17 cellular contexts compared by ENCODE assay signal in the genomic region with DNA sequence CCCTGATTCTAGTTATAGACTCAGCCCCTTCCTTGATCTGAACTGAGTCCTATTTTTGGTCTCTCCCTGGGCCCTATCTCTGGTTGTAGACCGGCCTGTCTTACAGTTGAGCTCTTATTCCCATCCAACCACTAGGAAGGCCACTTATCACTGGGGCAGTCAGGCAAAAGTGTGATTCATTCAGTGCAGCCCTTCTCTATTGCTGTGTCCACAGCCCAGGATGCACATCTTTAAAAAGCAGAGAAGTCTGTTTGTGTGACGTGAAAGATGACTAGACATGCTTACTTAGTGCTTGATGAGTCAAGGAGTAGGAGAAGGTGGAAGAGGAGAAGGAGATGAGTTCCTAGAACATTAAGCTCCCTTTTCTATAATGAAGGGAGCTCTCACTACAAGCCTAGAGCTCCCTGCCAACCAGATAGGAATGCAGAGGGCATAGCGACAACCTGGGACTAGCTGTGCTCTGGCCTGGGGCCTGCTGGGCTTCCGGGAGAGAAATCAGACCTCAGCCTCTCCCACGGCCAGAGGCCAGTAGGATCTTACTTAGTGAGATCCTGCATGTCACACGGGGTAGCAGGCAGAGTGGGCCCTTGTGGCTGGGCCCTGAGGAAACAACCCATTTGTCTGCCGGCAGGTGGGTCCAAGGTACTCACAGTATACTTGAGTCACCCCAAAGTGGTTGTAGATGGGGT. TPM values are rescaled to one million over a fixed set of nuclear protein-coding genes. Genes with fewer than 3 reads are reported as not detected.
DNase-seq lines count a peak whose midpoint lies in the region; ATAC-seq and TF ChIP-seq lines count a peak whose summit lies in the region.
"Had no signal": no experiment of that assay in that cellular context is flagged by ENCODE, and none has a peak within 500 bp of the region (broad histone marks: within the 10 kb centered on the region; RNA-seq: fewer than 3 reads in every experiment).

No MANE protein-coding gene starts in this region.

- no peak overlapping the region for H3K4me3 Mint-ChIP-seq in activated naive CD8-positive, alpha-beta T cell treated with anti-CD3 and anti-CD28 coated beads, Interleukin-2, amount 50 U/mL, for 24 hours
- H3K4me3 Mint-ChIP-seq in activated naive CD8-positive, alpha-beta T cell treated with anti-CD3 and anti-CD28 coated beads for 36 hours, result no peak overlapping the region
- H3K4me3 Mint-ChIP-seq: activated T-helper 17 cell treated with anti-CD3 and anti-CD28 coated beads, Interleukin-2, amount 50 U/mL, for 72 hours had no signal

- H3K27ac Mint-ChIP-seq in activated naive CD8-positive, alpha-beta T cell treated with anti-CD3 and anti-CD28 coated beads, Interleukin-2, amount 50 U/mL, for 24 hours, result no peak overlapping the region
- H3K27ac Mint-ChIP-seq in activated naive CD8-positive, alpha-beta T cell treated with anti-CD3 and anti-CD28 coated beads for 36 hours, result no peak overlapping the region
- H3K27ac Mint-ChIP-seq: activated T-helper 17 cell treated with anti-CD3 and anti-CD28 coated beads, Interleukin-2, amount 50 U/mL, for 72 hours had no signal

- H3K36me3 ChIP-seq in heart right ventricle, result no peaks in the 10 kb centered on the region
- H3K36me3 ChIP-seq in A673 (ENCODE audit: insufficient read depth, low read length, poor library complexity, severe bottlenecking), result no peaks in the 10 kb centered on the region

- H3K27me3 Mint-ChIP-seq in activated naive CD8-positive, alpha-beta T cell treated with anti-CD3 and anti-CD28 coated beads, Interleukin-2, amount 50 U/mL, for 24 hours, result peaks cover 8% of the 10 kb centered on the region
- peaks cover 17% of the 10 kb centered on the region for H3K27me3 Mint-ChIP-seq in activated naive CD8-positive, alpha-beta T cell treated with anti-CD3 and anti-CD28 coated beads for 36 hours

- intact Hi-C loops in heart right ventricle (cut with DNase I), result loop anchor here in 1 of 10 donors (10.0 kb wide), 1 partner anchor 177 kb away; no protein-coding TSS in a partner anchor
- intact Hi-C loops in A673 (cut with micrococcal nuclease; ENCODE audit: unreplicated experiment), result no loop called here

- POLR2A ChIA-PET in A673 (lab: Charles Lee; ENCODE audit: low non-redundant PET), result no interaction called here

- H3K27me3 ChIP-seq in heart right ventricle (no peaks in the 10 kb centered on the region), A673 (replicated peaks; ENCODE audit: insufficient read depth, low read depth, low read length, poor library complexity) (no peaks in the 10 kb centered on the region)
- H3K27me3 ChIP-seq: testis had no signal

- DNase-seq in activated naive CD8-positive, alpha-beta T cell treated with anti-CD3 and anti-CD28 coated beads, Interleukin-2, amount 50 U/mL, for 24 hours, result no peak
- DNase-seq in activated naive CD8-positive, alpha-beta T cell treated with anti-CD3 and anti-CD28 coated beads for 36 hours, result no peak
- DNase-seq in astrocyte of the cerebellum (ENCODE audit: low read depth) (peak; percentile 9), heart right ventricle (no peak), stromal cell of bone marrow (ENCODE audit: low read depth) (peak; percentile 32), A673 (ENCODE audit: low spot score) (no peak), amniotic stem cell (lab: John Stamatoyannopoulos, UW) (no peak)
- DNase-seq in activated CD4-positive, alpha-beta T cell treated with anti-CD3 and anti-CD28 coated beads for 4 hours, result no peak
- DNase-seq: activated CD4-positive, alpha-beta T cell treated with anti-CD3 and anti-CD28 coated beads, Interleukin-2, amount 50 U/mL, for 48 hours; caudate nucleus; NCI-H524; nucleus accumbens; T-helper 9 cell; testis had no signal

- TF ChIP-seq CTCF in astrocyte of the cerebellum (IDR thresholded peaks at IDR 0.05; ENCODE audit: low read depth, low read length, missing control alignments), result no peak
- no peak for TF ChIP-seq CTCF in heart right ventricle (IDR thresholded peaks at IDR 0.05)
- TF ChIP-seq CTCF in A673 (conservative IDR thresholded peaks at IDR 0.05; ENCODE audit: low read depth, low read length), result no peak

- CTCF ChIA-PET in A673 (lab: Charles Lee), result interaction anchor here (0.5 kb wide), 1 partner anchor 54 kb away, joined by 5 read pairs; no protein-coding TSS in a partner anchor

- H3K27ac ChIP-seq in heart right ventricle, result peak overlapping the region; percentile 45 to 76 (median 59)
- H3K27ac ChIP-seq in A673 (ENCODE audit: low read depth, low read length, poor library complexity, severe bottlenecking), result no peak overlapping the region
- H3K27ac ChIP-seq: RWPE1, testis had no signal

- H3K4me1 Mint-ChIP-seq in activated naive CD8-positive, alpha-beta T cell treated with anti-CD3 and anti-CD28 coated beads, Interleukin-2, amount 50 U/mL, for 24 hours, result no peaks in the 10 kb centered on the region
- no peaks in the 10 kb centered on the region for H3K4me1 Mint-ChIP-seq in activated naive CD8-positive, alpha-beta T cell treated with anti-CD3 and anti-CD28 coated beads for 36 hours
- H3K4me1 Mint-ChIP-seq: activated T-helper 17 cell treated with anti-CD3 and anti-CD28 coated beads, Interleukin-2, amount 50 U/mL, for 72 hours had no signal

- peak; percentile 22 for ATAC-seq in activated naive CD8-positive, alpha-beta T cell treated with anti-CD3 and anti-CD28 coated beads, Interleukin-2, amount 50 U/mL, for 24 hours
- peak in 7 of 8 donors; percentile 28 to 93 (median 82) for ATAC-seq in heart right ventricle
- ATAC-seq: activated T-helper 17 cell treated with anti-CD3 and anti-CD28 coated beads, Interleukin-2, amount 50 U/mL, for 72 hours had no signal

- H3K4me3 ChIP-seq in astrocyte of the cerebellum (ENCODE audit: low read depth, low read length) (no peak overlapping the region), heart right ventricle (no peak overlapping the region), A673 (ENCODE audit: low read depth, low read length, poor library complexity, severe bottlenecking) (no peak overlapping the region)
- H3K4me3 ChIP-seq: lung, testis had no signal

- no peaks in the 10 kb centered on the region for H3K9me3 Mint-ChIP-seq in activated naive CD8-positive, alpha-beta T cell treated with anti-CD3 and anti-CD28 coated beads, Interleukin-2, amount 50 U/mL, for 24 hours
- H3K9me3 Mint-ChIP-seq in activated naive CD8-positive, alpha-beta T cell treated with anti-CD3 and anti-CD28 coated beads for 36 hours, result no peaks in the 10 kb centered on the region
- H3K9me3 Mint-ChIP-seq: activated T-helper 17 cell treated with anti-CD3 and anti-CD28 coated beads, Interleukin-2, amount 50 U/mL, for 72 hours had no signal

- H3K36me3 Mint-ChIP-seq in activated naive CD8-positive, alpha-beta T cell treated with anti-CD3 and anti-CD28 coated beads, Interleukin-2, amount 50 U/mL, for 24 hours (ENCODE audit: low read depth), result no peaks in the 10 kb centered on the region
- H3K36me3 Mint-ChIP-seq in activated naive CD8-positive, alpha-beta T cell treated with anti-CD3 and anti-CD28 coated beads for 36 hours, result no peaks in the 10 kb centered on the region

- 51 to 66% methylated on average over 7 of the region's 7 CpGs for WGBS in heart right ventricle, 2 donors

- BruUV-seq in A673 (replicated peaks; lab: Mats Ljungman, UMichigan), result no TSS peak

- no peaks in the 10 kb centered on the region for H3K9me3 ChIP-seq in heart right ventricle
- no peaks in the 10 kb centered on the region for H3K9me3 ChIP-seq in A673 (ENCODE audit: low read depth, low read length, poor library complexity, severe bottlenecking)
- H3K9me3 ChIP-seq: testis had no signal

- in situ Hi-C loops in astrocyte of the cerebellum (cut with HindIII; ENCODE audit: low sequenced_read_pairs), result no loop called here

- H3K4me1 ChIP-seq in heart right ventricle, result peaks cover 0 to 18% (median 0%) of the 10 kb centered on the region in 9 donors
- no peaks in the 10 kb centered on the region for H3K4me1 ChIP-seq in A673 (ENCODE audit: insufficient read depth, low read length, poor library complexity, severe bottlenecking)

RNA-seq across cellular contexts. Expression of gene INSYN1, which starts 25.7 kb away (rescaled TPM):
- total RNA-seq in activated naive CD8-positive, alpha-beta T cell treated with anti-CD3 and anti-CD28 coated beads for 36 hours, result not detected
- total RNA-seq in heart right ventricle (100 to 1,000 TPM in 4 of 10 donors, 10 to 100 TPM in 6; 56.4 to 221 (median 74.9) TPM), A673 (2021) (0.54 and 2.0 TPM in 2 replicates)
- polyA plus RNA-seq in heart right ventricle, result 100 to 1,000 TPM; 134 to 154 TPM
- total RNA-seq: activated T-helper 17 cell treated with anti-CD3 and anti-CD28 coated beads, Interleukin-2, amount 50 U/mL, for 72 hours had no signal

RNA-seq across cellular contexts. Expression of gene CD276, which starts 43.3 kb away (rescaled TPM):
- total RNA-seq in activated naive CD8-positive, alpha-beta T cell treated with anti-CD3 and anti-CD28 coated beads for 36 hours, result 1 to 10 TPM; 1.6 to 2.1 TPM
- total RNA-seq in heart right ventricle (10 to 100 TPM; 26.5 to 77.1 (median 38.1) TPM), A673 (2021) (71.4 and 74.6 TPM in 2 replicates)
- polyA plus RNA-seq in heart right ventricle, result 10 to 100 TPM; 34.2 to 45.1 TPM

Comparison
In these comparisons a context has a peak if more than half of its experiments do, and no peak if none do; other contexts are left out.
1. DNase-seq: peak in astrocyte of the cerebellum (single experiment) and stromal cell of bone marrow (single experiment); none in activated naive CD8-positive, alpha-beta T cell treated with anti-CD3 and anti-CD28 coated beads, Interleukin-2, amount 50 U/mL, for 24 hours (single experiment), activated naive CD8-positive, alpha-beta T cell treated with anti-CD3 and anti-CD28 coated beads for 36 hours (single experiment), heart right ventricle (0 of 2), A673 (single experiment), amniotic stem cell (single experiment) and activated CD4-positive, alpha-beta T cell treated with anti-CD3 and anti-CD28 coated beads for 4 hours (0 of 2).
2. RNA of gene INSYN1, which starts 25.7 kb away (total RNA-seq): 56.4 to 221 TPM in heart right ventricle; 0.54 to 2.0 TPM in A673 and not detected in activated naive CD8-positive, alpha-beta T cell treated with anti-CD3 and anti-CD28 coated beads for 36 hours; every median in the first group is over 10 times any median in the second.
3. RNA of gene CD276, which starts 43.3 kb away (total RNA-seq): 71.4 to 74.6 TPM in A673 and 26.5 to 77.1 TPM in heart right ventricle; 1.6 to 2.1 TPM in activated naive CD8-positive, alpha-beta T cell treated with anti-CD3 and anti-CD28 coated beads for 36 hours; every median in the first group is over 4 times any median in the second.